10 cellular contexts compared by ENCODE assay signal in the genomic region with DNA sequence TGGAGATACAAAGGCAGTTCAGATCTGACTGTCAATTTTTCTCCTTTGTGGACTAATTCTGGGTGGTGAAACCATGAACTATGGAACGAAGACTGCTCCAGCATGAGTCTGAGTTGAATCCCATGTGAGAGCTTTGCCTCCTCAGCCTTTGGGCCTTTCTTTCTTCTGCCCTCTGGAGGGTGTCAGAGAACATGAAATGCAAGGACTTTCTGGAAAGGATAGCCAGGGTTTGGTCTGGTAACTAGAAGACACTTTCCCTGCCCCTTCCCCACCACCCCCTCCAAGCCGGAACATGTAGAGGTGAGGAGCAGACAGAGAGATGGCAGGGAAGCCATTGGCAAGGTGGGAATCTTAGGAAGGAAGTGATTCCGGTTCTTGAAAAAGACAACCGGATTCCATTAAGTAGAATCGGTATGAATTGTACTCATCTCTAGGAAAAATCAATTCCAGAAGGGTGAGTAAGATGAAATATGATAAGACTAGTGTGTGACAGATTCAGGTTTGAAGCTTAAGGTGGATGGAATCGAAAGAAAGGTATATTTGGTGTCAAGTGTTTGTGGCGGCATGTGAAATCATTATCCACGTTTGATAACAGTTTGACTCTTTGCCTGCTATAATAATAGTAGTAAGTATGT. TPM values are rescaled to one million over a fixed set of nuclear protein-coding genes. Genes with fewer than 3 reads are reported as not detected.
DNase-seq lines count a peak whose midpoint lies in the region; ATAC-seq, FAIRE-seq and TF ChIP-seq lines count a peak whose summit lies in the region.
"Had no signal": no experiment of that assay in that cellular context is flagged by ENCODE, and none has a peak within 500 bp of the region (broad histone marks: within the 10 kb centered on the region; RNA-seq: fewer than 3 reads in every experiment).

No MANE protein-coding gene starts in this region.

- H3K27ac Mint-ChIP-seq in MCF 10A (ENCODE audit: low read depth, unreplicated experiment): no peak overlapping the region
- H3K27ac Mint-ChIP-seq in activated CD4-positive, alpha-beta memory T cell treated with anti-CD3 and anti-CD28 coated beads, Interleukin-2, amount 10 ng/mL, durations not matched to agents 7 days and 5 days: no peak overlapping the region
- H3K27ac Mint-ChIP-seq: IgD-negative memory B cell had no signal

- TF ChIP-seq EP300 in GM12878 (IDR thresholded peaks at IDR 0.05; ENCODE audit: borderline replicate concordance in 1 of 2, control insufficient read depth in 1 of 2, low read depth in 2 of 2, low read length in 2 of 2): no peak

- POLR2A ChIA-PET in MCF 10A (lab: Yijun Ruan, JAX): interaction anchor here (0.7 kb wide), 1 partner anchor 33 kb away, joined by 3 read pairs; no protein-coding TSS in a partner anchor
- POLR2A ChIA-PET in GM12878 (lab: Charles Lee): no interaction called here
- POLR2A ChIA-PET in activated CD4-positive, alpha-beta memory T cell treated with anti-CD3 and anti-CD28 coated beads, Interleukin-2, amount 10 ng/mL, durations not matched to agents 7 days and 5 days (lab: Charles Lee): no interaction called here

- H3K4me1 ChIP-seq in mammary epithelial cell (ENCODE audit: insufficient read depth, low read length): no peaks in the 10 kb centered on the region
- H3K4me1 ChIP-seq in GM12878 (ENCODE audit: control insufficient read depth, insufficient read depth, low read length): no peaks in the 10 kb centered on the region
- H3K4me1 ChIP-seq in vagina: peaks cover 25% of the 10 kb centered on the region

- ATAC-seq in GM12878 (no peak), left colon (peak; percentile 48), esophagus mucosa (no peak)

- BruUV-seq in MCF 10A (replicated peaks; lab: Mats Ljungman, UMichigan): no TSS peak
- BruUV-seq in mammary epithelial cell (replicated peaks; lab: Mats Ljungman, UMichigan): no TSS peak
- BruUV-seq in GM12878 (replicated peaks; lab: Mats Ljungman, UMichigan): no TSS peak

- SMC1A ChIA-PET in GM12878 (lab: Charles Lee; ENCODE audit: uncharacterized antibody, unreplicated experiment): interaction anchor here (1.2 kb wide), 1 partner anchor 87 kb away, joined by 3 read pairs; no protein-coding TSS in a partner anchor

- H3K79me2 ChIP-seq in mammary epithelial cell (ENCODE audit: insufficient read depth, low read length): no peaks in the 10 kb centered on the region
- H3K79me2 ChIP-seq in GM12878 (ENCODE audit: control insufficient read depth, insufficient read depth, low read length): no peaks in the 10 kb centered on the region

- no peak overlapping the region for H3K4me2 ChIP-seq in mammary epithelial cell (ENCODE audit: insufficient read depth, low read depth, low read length)
- no peak overlapping the region for H3K4me2 ChIP-seq in GM12878 (ENCODE audit: control insufficient read depth, insufficient read depth)

- TF ChIP-seq POLR2A in GM12878 (IDR thresholded peaks at IDR 0.05; ENCODE audit: low read depth, low read length) (no peak), vagina (IDR thresholded peaks at IDR 0.05) (no peak)

- H3K9me3 ChIP-seq in mammary epithelial cell (replicated peaks; ENCODE audit: insufficient read depth, low read length): no peaks in the 10 kb centered on the region
- no peaks in the 10 kb centered on the region for H3K9me3 ChIP-seq in GM12878 (replicated peaks; ENCODE audit: control insufficient read depth, insufficient read depth, low read length)
- H3K9me3 ChIP-seq in vagina: no peaks in the 10 kb centered on the region

- H3K27me3 ChIP-seq in mammary epithelial cell (ENCODE audit: insufficient read depth, low read length): no peaks in the 10 kb centered on the region
- no peaks in the 10 kb centered on the region; a peak in 1 of 4 replicates for H3K27me3 ChIP-seq in GM12878 (replicated peaks in 1 of 2; ENCODE audit: control insufficient read depth in 2 of 2, insufficient read depth in 2 of 2, low read length in 1 of 2)
- no peaks in the 10 kb centered on the region for H3K27me3 ChIP-seq in vagina

- peak; percentile 52 for TF ChIP-seq RAD21 in GM12878 (IDR thresholded peaks at IDR 0.05; ENCODE audit: insufficient read depth, low read depth, low read length)

- no peaks in the 10 kb centered on the region for H4K20me1 ChIP-seq in mammary epithelial cell (ENCODE audit: insufficient read depth, low read length)
- H4K20me1 ChIP-seq in GM12878 (ENCODE audit: control insufficient read depth, insufficient read depth): no peaks in the 10 kb centered on the region

- H3K4me3 Mint-ChIP-seq in MCF 10A (ENCODE audit: unreplicated experiment): no peak overlapping the region
- no peak overlapping the region for H3K4me3 Mint-ChIP-seq in activated CD4-positive, alpha-beta memory T cell treated with anti-CD3 and anti-CD28 coated beads, Interleukin-2, amount 10 ng/mL, durations not matched to agents 7 days and 5 days
- H3K4me3 Mint-ChIP-seq: IgD-negative memory B cell had no signal

- H3K9ac ChIP-seq in mammary epithelial cell (ENCODE audit: insufficient read depth, low read length) (no peak overlapping the region), GM12878 (ENCODE audit: control insufficient read depth, insufficient read depth, low read length) (no peak overlapping the region)

- in situ Hi-C loops in mammary epithelial cell (cut with MboI; ENCODE audit: low sequenced_read_pairs in 2 of 2): loop anchor here in 1 of 2 donors (10.0 kb wide), 1 partner anchor 132 kb away; no protein-coding TSS in a partner anchor
- in situ Hi-C loops in GM12878 (cut with MboI): no loop called here

- peaks cover 16% of the 10 kb centered on the region for H3K4me1 Mint-ChIP-seq in MCF 10A (ENCODE audit: insufficient read depth, unreplicated experiment)
- peaks cover 5% of the 10 kb centered on the region for H3K4me1 Mint-ChIP-seq in activated CD4-positive, alpha-beta memory T cell treated with anti-CD3 and anti-CD28 coated beads, Interleukin-2, amount 10 ng/mL, durations not matched to agents 7 days and 5 days

- dilution Hi-C loops in mammary epithelial cell (cut with HindIII; ENCODE audit: low sequenced_read_pairs): no loop called here

- no peak overlapping the region for H3K27ac ChIP-seq in mammary epithelial cell (ENCODE audit: insufficient read depth, low read depth, low read length)
- H3K27ac ChIP-seq in GM12878 (ENCODE audit: control insufficient read depth, insufficient read depth): no peak overlapping the region
- peak overlapping the region; percentile 3 for H3K27ac ChIP-seq in vagina

- H2AFZ ChIP-seq in mammary epithelial cell (ENCODE audit: low read depth, low read length): no peak overlapping the region
- no peak overlapping the region for H2AFZ ChIP-seq in GM12878 (ENCODE audit: control insufficient read depth, low read depth, low read length)

- intact Hi-C loops in MCF 10A (cut with micrococcal nuclease): loop anchor here (1.0 to 5.0 kb wide), 5 partner anchors 34 to 410 kb away; a partner anchor contains a TSS
- intact Hi-C loops in mammary epithelial cell (cut with micrococcal nuclease): loop anchor here (1.0 to 10.0 kb wide), 4 partner anchors 36 to 528 kb away; a partner anchor contains a TSS
- intact Hi-C loops in GM12878 (cut with micrococcal nuclease; ENCODE audit: unreplicated experiment): no loop called here
- intact Hi-C loops in left colon (cut with DNase I, micrococcal nuclease): no loop called here
- intact Hi-C loops in vagina (cut with DNase I): no loop called here

- TF ChIP-seq CTCF in MCF 10A (IDR thresholded peaks at IDR 0.05; ENCODE audit: unreplicated experiment): peak; percentile 40
- TF ChIP-seq CTCF in mammary epithelial cell (conservative IDR thresholded peaks at IDR 0.05 in 1 of 2, IDR thresholded peaks at IDR 0.05 in 1 of 2; ENCODE audit: extremely low read depth in 1 of 2, insufficient read depth in 1 of 2, low read depth in 1 of 2, low read length in 2 of 2): peak in 1 of 2 donors; percentile 51
- peak in 2 of 3 experiments; percentile 6 to 38; a peak in 3 of 6 replicates for TF ChIP-seq CTCF in GM12878 (IDR thresholded peaks at IDR 0.05 in 2 of 3, conservative IDR thresholded peaks at IDR 0.05 in 1 of 3; ENCODE audit: control insufficient read depth in 2 of 3, extremely low read depth in 1 of 3, insufficient read depth in 1 of 3, low read depth in 3 of 3, low read length in 3 of 3)
- TF ChIP-seq CTCF in vagina (IDR thresholded peaks at IDR 0.05): no peak

- H3K36me3 Mint-ChIP-seq in MCF 10A (ENCODE audit: insufficient read depth, unreplicated experiment): no peaks in the 10 kb centered on the region
- H3K36me3 Mint-ChIP-seq in activated CD4-positive, alpha-beta memory T cell treated with anti-CD3 and anti-CD28 coated beads, Interleukin-2, amount 10 ng/mL, durations not matched to agents 7 days and 5 days (ENCODE audit: low read depth): no peaks in the 10 kb centered on the region
- H3K36me3 Mint-ChIP-seq: IgD-negative memory B cell had no signal

- DNase-seq in MCF 10A (ENCODE audit: unreplicated experiment) (peak; percentile 43), mammary epithelial cell (no peak), GM12878 (ENCODE audit: low read depth, low spot score) (no peak), left colon (no peak), vagina (ENCODE audit: extremely low spot score in 2 of 2) (no peak), RCC 7860 (ENCODE audit: low spot score) (no peak)
- no peak for DNase-seq in activated CD4-positive, alpha-beta memory T cell treated with anti-CD3 and anti-CD28 coated beads, Interleukin-2, amount 10 ng/mL, durations not matched to agents 7 days and 5 days
- DNase-seq: aorta had no signal

- CTCF ChIA-PET in MCF 10A (lab: Yijun Ruan, JAX) (interaction anchor here (0.7 to 2.2 kb wide), 10 partner anchors 33 to 322 kb away, joined by 3 to 24 read pairs (median 6); a partner anchor contains a TSS), mammary epithelial cell (lab: Charles Lee; ENCODE audit: low non-redundant PET) (interaction anchor here (1.0 kb wide), 1 partner anchor 138 kb away, joined by 4 read pairs; no protein-coding TSS in a partner anchor), GM12878 (lab: Yijun Ruan, JAX) (interaction anchor here (2.0 to 2.7 kb wide), 2 partner anchors 102 to 138 kb away, joined by 9 to 12 read pairs; no protein-coding TSS in a partner anchor)
- CTCF ChIA-PET in activated CD4-positive, alpha-beta memory T cell treated with anti-CD3 and anti-CD28 coated beads, Interleukin-2, amount 10 ng/mL, durations not matched to agents 7 days and 5 days (lab: Charles Lee): interaction anchor here (1.3 to 2.0 kb wide), 3 partner anchors 37 to 138 kb away, joined by 3 to 9 read pairs (median 9); no protein-coding TSS in a partner anchor

- H3K27me3 Mint-ChIP-seq in MCF 10A (ENCODE audit: insufficient read depth, unreplicated experiment): peaks cover 84% of the 10 kb centered on the region
- no peaks in the 10 kb centered on the region for H3K27me3 Mint-ChIP-seq in activated CD4-positive, alpha-beta memory T cell treated with anti-CD3 and anti-CD28 coated beads, Interleukin-2, amount 10 ng/mL, durations not matched to agents 7 days and 5 days
- H3K27me3 Mint-ChIP-seq: IgD-negative memory B cell had no signal

- FAIRE-seq in GM12878 (lab: Jason Lieb, UNC): no peak
- no peak for FAIRE-seq in RCC 7860 (lab: Jason Lieb, UNC)

- no peaks in the 10 kb centered on the region for H3K9me3 Mint-ChIP-seq in MCF 10A (ENCODE audit: unreplicated experiment)
- no peaks in the 10 kb centered on the region for H3K9me3 Mint-ChIP-seq in activated CD4-positive, alpha-beta memory T cell treated with anti-CD3 and anti-CD28 coated beads, Interleukin-2, amount 10 ng/mL, durations not matched to agents 7 days and 5 days
- H3K9me3 Mint-ChIP-seq: IgD-negative memory B cell had no signal

- WGBS in mammary epithelial cell (ENCODE audit: low coverage, missing lambda C conversion rate): 79% methylated on average over 7 of the region's 8 CpGs
- 41% methylated on average over 8 of the region's 8 CpGs for WGBS in GM12878 (ENCODE audit: insufficient coverage, insufficient replicate concordance, low lambda C conversion rate, missing lambda C conversion rate)

- H3K4me3 ChIP-seq in mammary epithelial cell (replicated peaks in 1 of 3; ENCODE audit: insufficient read depth in 1 of 3, low read depth in 2 of 3, low read length in 3 of 3) (no peak overlapping the region), GM12878 (no peak overlapping the region), vagina (no peak overlapping the region)

- RAD21 ChIA-PET in GM12878 (lab: Charles Lee; ENCODE audit: unreplicated experiment): interaction anchor here (0.8 to 1.7 kb wide), 5 partner anchors 105 to 451 kb away, joined by 3 to 8 read pairs (median 3); no protein-coding TSS in a partner anchor

- H3K36me3 ChIP-seq in mammary epithelial cell (ENCODE audit: insufficient read depth, low read length) (no peaks in the 10 kb centered on the region), GM12878 (ENCODE audit: control insufficient read depth in 2 of 2, insufficient read depth in 2 of 2, low read length in 1 of 2) (no peaks in the 10 kb centered on the region), vagina (no peaks in the 10 kb centered on the region)

RNA-seq across cellular contexts. Expression of a gene that starts 19.0 kb away (rescaled TPM):
- 16.6 and 19.4 TPM in 2 replicates for total RNA-seq in MCF 10A (2022)
- 10 to 100 TPM in 1 of 2 donors, 1 to 10 TPM in 1; 1.3 to 82.8 TPM for total RNA-seq in mammary epithelial cell
- 34.5 TPM for polyA plus RNA-seq in mammary epithelial cell
- polyA minus RNA-seq in mammary epithelial cell: 31.0 TPM
- not detected in 2 replicates for total RNA-seq in GM12878 (2013; cell fraction: nucleolus; rRNA removed)
- 0.34 TPM in 1 of 2 replicates, not detected in the other for total RNA-seq in GM12878 (2014; rRNA removed)
- not detected in 2 replicates for total RNA-seq in GM12878 (2014; rRNA removed; fragmentation: Illumina TruSeq; extraction: Trizol)
- 0.45 and 0.59 TPM in 2 replicates for total RNA-seq in GM12878 (2021)
- 0.13 TPM for polyA plus RNA-seq in GM12878 (2011; ENCODE audit: low read depth)
- 0.09 and 0.14 TPM in 2 replicates for polyA plus RNA-seq in GM12878 (2011; rRNA removed)
- 0.13 and 0.27 TPM in 2 replicates for polyA plus RNA-seq in GM12878 (2011; cell fraction: cytosol; rRNA removed)
- polyA plus RNA-seq in GM12878 (2011; cell fraction: nucleus; rRNA removed): not detected in 2 replicates
- 0.16 and 0.29 TPM in 2 replicates for polyA plus RNA-seq in GM12878 (2012)
- 0.13 TPM in 1 of 2 replicates, not detected in the other for polyA plus RNA-seq in GM12878 (2014; fragmentation: Illumina TruSeq; extraction: Trizol)
- under 1 TPM; 0.13 to 0.53 TPM for polyA plus RNA-seq in GM12878 (2014; fragmentation: Nextera tagmentation; extraction: Ambion mirVana)
- polyA plus RNA-seq in GM12878 (2014; rRNA removed): 0.46 TPM in 1 of 2 replicates, not detected in the other
- polyA plus RNA-seq in GM12878 (2016; fragmentation: Nextera tagmentation; extraction: Ambion mirVana): under 1 TPM; 0.33 to 0.48 TPM
- polyA minus RNA-seq in GM12878 (2011; rRNA and poly(A)+ RNA removed): 0.15 TPM in 1 of 2 replicates, not detected in the other
- polyA minus RNA-seq in GM12878 (2011; cell fraction: cytosol; rRNA and poly(A)+ RNA removed): 0.94 TPM in 1 of 2 replicates, not detected in the other
- not detected in 2 replicates for polyA minus RNA-seq in GM12878 (2011; cell fraction: nucleus; rRNA and poly(A)+ RNA removed)
- total RNA-seq in left colon: 100 to 1,000 TPM in 1 of 2 donors, 10 to 100 TPM in 1; 24.8 to 175 TPM
- 337 TPM for total RNA-seq in vagina
- total RNA-seq in esophagus mucosa: 18.7 TPM
- total RNA-seq in activated CD4-positive, alpha-beta memory T cell treated with anti-CD3 and anti-CD28 coated beads, Interleukin-2, amount 10 ng/mL, durations not matched to agents 7 days and 5 days: 10 to 100 TPM; 25.5 to 31.0 TPM

Comparison
In these comparisons a context has a peak if more than half of its experiments do, and no peak if none do; other contexts are left out.
1. CTCF ChIP-seq: peak in MCF 10A (single experiment) and GM12878 (2 of 3); none in vagina (0 of 3).
2. intact Hi-C loops: an anchor here in MCF 10A (1.0 to 5.0 kb wide) and mammary epithelial cell (1.0 to 10.0 kb wide); none called in GM12878, left colon and vagina.